ENCODE assay signal across 23 cellular contexts in genomic region chr4:151202381-151202780, GRCh38.
DNase-seq lines count a peak whose midpoint lies in the region; ATAC-seq and TF ChIP-seq lines count a peak whose summit lies in the region.
"Had no signal": no experiment of that assay in that cellular context is flagged by ENCODE, and none has a peak within 500 bp of the region (broad histone marks: within the 10 kb centered on the region; RNA-seq: fewer than 3 reads in every experiment).

No MANE protein-coding gene starts in this region.

- ATAC-seq in right cardiac atrium = no peak
- ATAC-seq in HG02970 (IDR thresholded peaks at IDR 0.05; ENCODE audit: low FRiP score, unreplicated experiment) = no peak
- ATAC-seq: activated CD4-positive, CD25-positive, alpha-beta regulatory T cell treated with anti-CD3 and anti-CD28 coated beads, Interleukin-2, amount 50 U/mL, for 24 hours; activated naive CD8-positive, alpha-beta T cell treated with anti-CD3 and anti-CD28 coated beads, Interleukin-2, amount 50 U/mL, for 24 hours; natural killer cell had no signal

- H4K12ac ChIP-seq in trophoblast cell (ENCODE audit: low read depth, low read length) = no peak overlapping the region

- no peak overlapping the region for H2BK120ac ChIP-seq in trophoblast cell (ENCODE audit: insufficient read depth, low read length, poor library complexity)

- intact Hi-C loops in breast epithelium (cut with DNase I; ENCODE audit: low total_unique reads) (no loop called here), mammary epithelial cell (cut with micrococcal nuclease) (no loop called here), right cardiac atrium (cut with DNase I) (no loop called here), posterior vena cava (cut with DNase I) (no loop called here)

- no peak overlapping the region for H3K4me2 ChIP-seq in mammary epithelial cell (ENCODE audit: insufficient read depth, low read depth, low read length)
- H3K4me2 ChIP-seq in trophoblast cell (ENCODE audit: low read length) = no peak overlapping the region

- CTCF ChIA-PET in mammary epithelial cell (lab: Charles Lee; ENCODE audit: low non-redundant PET) = no interaction called here

- no peak overlapping the region for H2BK12ac ChIP-seq in trophoblast cell (ENCODE audit: low read length)

- H2BK5ac ChIP-seq in trophoblast cell (ENCODE audit: low read depth, low read length, poor library complexity) = no peak overlapping the region

- no peak overlapping the region for H3K18ac ChIP-seq in trophoblast cell (ENCODE audit: low read length)

- H4K20me1 ChIP-seq in mammary epithelial cell (ENCODE audit: insufficient read depth, low read length) = no peaks in the 10 kb centered on the region

- H3K27me3 ChIP-seq in breast epithelium (no peaks in the 10 kb centered on the region), mammary epithelial cell (ENCODE audit: insufficient read depth, low read length) (no peaks in the 10 kb centered on the region), right cardiac atrium (ENCODE audit: control insufficient read depth, insufficient read depth) (no peaks in the 10 kb centered on the region), trophoblast cell (ENCODE audit: insufficient read depth, low read length) (no peaks in the 10 kb centered on the region), tibial nerve (no peaks in the 10 kb centered on the region)
- H3K27me3 ChIP-seq: SJSA1, testis had no signal

- peaks cover 7% of the 10 kb centered on the region for H3K79me1 ChIP-seq in trophoblast cell (ENCODE audit: low read length)

- no peaks in the 10 kb centered on the region for H3K9me3 ChIP-seq in breast epithelium
- H3K9me3 ChIP-seq in mammary epithelial cell (replicated peaks; ENCODE audit: insufficient read depth, low read length) = no peaks in the 10 kb centered on the region
- no peaks in the 10 kb centered on the region for H3K9me3 ChIP-seq in right cardiac atrium (ENCODE audit: control insufficient read depth, low read length)
- H3K9me3 ChIP-seq in trophoblast cell (ENCODE audit: insufficient read depth, low read depth, low read length) = no peaks in the 10 kb centered on the region
- H3K9me3 ChIP-seq in tibial nerve = no peaks in the 10 kb centered on the region
- H3K9me3 ChIP-seq: SJSA1, testis had no signal

- H3K14ac ChIP-seq in trophoblast cell (ENCODE audit: low read length) = no peak overlapping the region

- H3K4me1 ChIP-seq in breast epithelium (no peaks in the 10 kb centered on the region), mammary epithelial cell (ENCODE audit: insufficient read depth, low read length) (no peaks in the 10 kb centered on the region), right cardiac atrium (ENCODE audit: control insufficient read depth, insufficient read depth, low read length) (peaks cover 18% of the 10 kb centered on the region), trophoblast cell (ENCODE audit: control insufficient read depth in 1 of 2, insufficient read depth in 2 of 2, low read length in 2 of 2) (peaks cover 7 to 13% of the 10 kb centered on the region in 2 experiments), tibial nerve (peaks cover 0 to 93% (median 42%) of the 10 kb centered on the region in 4 donors)

- no TSS peak for BruUV-seq in mammary epithelial cell (replicated peaks; lab: Mats Ljungman, UMichigan)

- in situ Hi-C loops in mammary epithelial cell (cut with MboI; ENCODE audit: low sequenced_read_pairs in 2 of 2) = no loop called here

- H3K9ac ChIP-seq in mammary epithelial cell (ENCODE audit: insufficient read depth, low read length) = no peak overlapping the region
- H3K9ac ChIP-seq in trophoblast cell (ENCODE audit: low read length) = no peak overlapping the region

- H2AFZ ChIP-seq in mammary epithelial cell (ENCODE audit: low read depth, low read length) (no peak overlapping the region), trophoblast cell (ENCODE audit: insufficient read depth, low read length, poor library complexity) (no peak overlapping the region)

- no peak overlapping the region for H4K8ac ChIP-seq in trophoblast cell (ENCODE audit: low read depth, low read length)

- no peak for TF ChIP-seq POLR2A in breast epithelium (IDR thresholded peaks at IDR 0.05)
- TF ChIP-seq POLR2A in tibial nerve (IDR thresholded peaks at IDR 0.05) = no peak

- no peak overlapping the region for H2AK5ac ChIP-seq in trophoblast cell (ENCODE audit: low read length)

- no peak for TF ChIP-seq CTCF in breast epithelium (IDR thresholded peaks at IDR 0.05)
- TF ChIP-seq CTCF in mammary epithelial cell (conservative IDR thresholded peaks at IDR 0.05 in 1 of 2, IDR thresholded peaks at IDR 0.05 in 1 of 2; ENCODE audit: extremely low read depth in 1 of 2, insufficient read depth in 1 of 2, low read depth in 1 of 2, low read length in 2 of 2) = no peak
- TF ChIP-seq CTCF in tibial nerve (IDR thresholded peaks at IDR 0.05) = no peak

- H3K36me3 ChIP-seq in breast epithelium = no peaks in the 10 kb centered on the region
- H3K36me3 ChIP-seq in mammary epithelial cell (ENCODE audit: insufficient read depth, low read length) = no peaks in the 10 kb centered on the region
- H3K36me3 ChIP-seq in trophoblast cell (ENCODE audit: control insufficient read depth in 1 of 2, insufficient read depth in 2 of 2, low read length in 2 of 2) = no peaks in the 10 kb centered on the region
- H3K36me3 ChIP-seq in tibial nerve = no peaks in the 10 kb centered on the region
- H3K36me3 ChIP-seq: SJSA1 had no signal

- H3K27ac ChIP-seq in breast epithelium (peak overlapping the region; percentile 37 to 82), mammary epithelial cell (ENCODE audit: insufficient read depth, low read depth, low read length) (no peak overlapping the region), right cardiac atrium (ENCODE audit: low read length) (peak overlapping the region; percentile 52), trophoblast cell (ENCODE audit: low read depth, low read length) (peak overlapping the region; percentile 19), tibial nerve (peak overlapping the region; percentile 64 to 94 (median 82))
- H3K27ac ChIP-seq: SJSA1 had no signal

- no peak overlapping the region for H4K91ac ChIP-seq in trophoblast cell (ENCODE audit: low read depth, low read length)

- no peak overlapping the region for H3K4ac ChIP-seq in trophoblast cell (ENCODE audit: low read depth, low read length)

- H3K23ac ChIP-seq in trophoblast cell (ENCODE audit: low read length) = no peak overlapping the region

- WGBS in mammary epithelial cell (ENCODE audit: low coverage, missing lambda C conversion rate) = 100% methylated on average over 2 of the region's 2 CpGs
- 60% methylated on average over 2 of the region's 2 CpGs for WGBS in right cardiac atrium
- no CpG with 5 or more reads among the region's 2 CpGs for WGBS in trophoblast cell (ENCODE audit: extremely low coverage, insufficient coverage, insufficient read length)
- 79 to 82% methylated on average over 2 of the region's 2 CpGs for WGBS in tibial nerve, 2 donors

- H3K4me3 ChIP-seq in breast epithelium (no peak overlapping the region), mammary epithelial cell (replicated peaks in 1 of 3; ENCODE audit: insufficient read depth in 1 of 3, low read depth in 2 of 3, low read length in 3 of 3) (no peak overlapping the region), right cardiac atrium (ENCODE audit: low read length) (no peak overlapping the region), trophoblast cell (ENCODE audit: low read depth, low read length) (no peak overlapping the region), tibial nerve (no peak overlapping the region)
- H3K4me3 ChIP-seq: SJSA1, testis had no signal

- DNase-seq in breast epithelium (ENCODE audit: low spot score in 2 of 2) = no peak
- no peak for DNase-seq in mammary epithelial cell
- no peak for DNase-seq in right cardiac atrium
- DNase-seq in trophoblast cell = peak; percentile 57 to 87
- no peak for DNase-seq in tibial nerve (ENCODE audit: low spot score in 2 of 2)
- no peak for DNase-seq in activated CD4-positive, alpha-beta T cell treated with anti-CD3 and anti-CD28 coated beads, Interleukin-2, amount 50 U/mL, for 1 hour
- no peak for DNase-seq in posterior vena cava (ENCODE audit: low spot score)
- DNase-seq: 8988T; activated gamma-delta T cell; activated naive CD8-positive, alpha-beta T cell treated with anti-CD3 and anti-CD28 coated beads, Interleukin-2, amount 50 U/mL, for 24 hours; CD4-positive, CD25-positive, alpha-beta regulatory T cell; cortex of kidney; mesenchymal stem cell; natural killer cell; NCI-H1092 treated with DMSO at 0.1 percent for 48 hours; NCI-H2029; NCI-H69; small intestine; T-helper 1 cell; testis had no signal

- dilution Hi-C loops in mammary epithelial cell (cut with HindIII; ENCODE audit: low sequenced_read_pairs) = loop anchor here (5.0 kb wide), 1 partner anchor 35 kb away; no protein-coding TSS in a partner anchor

- H3K79me2 ChIP-seq in mammary epithelial cell (ENCODE audit: insufficient read depth, low read length) = peaks cover 14% of the 10 kb centered on the region
- H3K79me2 ChIP-seq in trophoblast cell (ENCODE audit: control insufficient read depth, insufficient read depth, low read length, poor library complexity) = no peaks in the 10 kb centered on the region

- no peak for TF ChIP-seq EP300 in tibial nerve (IDR thresholded peaks at IDR 0.05)

Comparison
In these comparisons a context has a peak if more than half of its experiments do, and no peak if none do; other contexts are left out.
1. DNase-seq: peak in trophoblast cell (2 of 2); none in breast epithelium (0 of 2), mammary epithelial cell (single experiment), right cardiac atrium (0 of 3), tibial nerve (0 of 2), activated CD4-positive, alpha-beta T cell treated with anti-CD3 and anti-CD28 coated beads, Interleukin-2, amount 50 U/mL, for 1 hour (single experiment) and posterior vena cava (single experiment).